ENCODE assay signal across 8 cellular contexts in the genomic region with DNA sequence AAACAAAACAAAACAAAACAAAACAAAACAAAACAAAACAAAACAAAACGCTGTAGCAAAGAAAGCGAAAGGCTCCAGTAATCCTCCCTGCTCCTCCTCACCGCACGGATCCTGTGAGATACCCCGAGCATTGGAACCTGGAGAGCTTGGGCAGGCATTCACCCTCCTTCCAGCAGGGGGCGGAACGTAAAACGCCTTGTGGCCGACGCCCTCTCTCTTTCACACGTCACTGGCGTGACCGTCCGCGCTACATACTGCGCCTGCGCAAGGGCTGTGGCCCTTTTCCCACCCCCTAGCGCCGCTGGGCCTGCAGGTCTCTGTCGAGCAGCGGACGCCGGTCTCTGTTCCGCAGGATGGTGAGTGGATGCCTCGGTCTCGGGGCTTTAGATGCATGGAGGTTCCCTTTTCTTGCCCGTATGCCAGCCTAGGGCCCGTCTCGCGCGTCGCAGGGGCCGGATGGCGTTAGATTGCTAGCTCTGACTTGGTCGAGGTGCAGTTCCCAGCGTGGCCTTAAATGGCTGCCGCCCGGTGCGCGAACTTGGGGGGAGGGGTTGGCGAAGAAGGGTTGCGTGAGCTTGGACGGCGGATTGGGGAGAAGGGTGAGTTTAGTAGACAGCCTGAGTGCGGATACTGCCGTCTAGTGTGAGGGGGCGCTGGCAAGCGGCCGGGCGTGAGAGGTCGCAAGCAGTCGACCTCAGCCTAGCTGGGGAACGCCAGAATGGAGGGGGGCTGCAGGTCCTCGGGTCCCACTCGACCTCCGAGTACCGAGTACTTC. TPM values are rescaled to one million over a fixed set of nuclear protein-coding genes. Genes with fewer than 3 reads are reported as not detected.
DNase-seq lines count a peak whose midpoint lies in the region; ATAC-seq, FAIRE-seq and TF ChIP-seq lines count a peak whose summit lies in the region.

Gene RPL5, plus strand, starts transcription at position 279 of the 775 bp plus-strand sequence. Its CDS starts 75 bp downstream, at position 354.

- peak within 1 kb of the TSS; percentile 100 for H3K9ac ChIP-seq in HUES48 (ENCODE audit: low read depth, low read length)
- H3K9ac ChIP-seq in NT2/D1 (ENCODE audit: insufficient read length, low read depth): peak within 1 kb of the TSS; percentile 97
- peak within 1 kb of the TSS; percentile 99 for H3K9ac ChIP-seq in endodermal cell (ENCODE audit: extremely low read depth, low read length, poor library complexity, severe bottlenecking)

- 2 to 3% methylated on average over 27 to 57 of the region's 57 CpGs for WGBS in endodermal cell (ENCODE audit: insufficient coverage in 1 of 2, insufficient read length in 1 of 2), 2 experiments

- H3K36me3 ChIP-seq in HUES48 (ENCODE audit: control insufficient read depth, insufficient read depth, low read length) (peaks cover 41% of the 10 kb centered on the region), NT2/D1 (ENCODE audit: insufficient read depth, insufficient read length, low read length) (peaks cover 48% of the 10 kb centered on the region), endodermal cell (ENCODE audit: control insufficient read depth, insufficient read depth, low read length) (peaks cover 44% of the 10 kb centered on the region)

- peaks cover 8% of the 10 kb centered on the region for H3K4me1 ChIP-seq in HUES48 (ENCODE audit: control insufficient read depth, insufficient read depth, low read length)
- H3K4me1 ChIP-seq in NT2/D1 (ENCODE audit: insufficient read depth, insufficient read length): no peaks in the 10 kb centered on the region
- peaks cover 4% of the 10 kb centered on the region for H3K4me1 ChIP-seq in endodermal cell (ENCODE audit: control insufficient read depth, insufficient read depth, low read length)

- ATAC-seq in GM21390 (IDR thresholded peaks at IDR 0.05; ENCODE audit: unreplicated experiment): peak; percentile 93
- ATAC-seq in activated CD8-positive, alpha-beta memory T cell treated with anti-CD3 and anti-CD28 coated beads, Interleukin-2, amount 10 ng/mL, durations not matched to agents 7 days and 5 days: peak; percentile 89

- peak within 1 kb of the TSS; percentile 95 for H3K27ac ChIP-seq in HUES48 (ENCODE audit: low read depth, low read length)
- H3K27ac ChIP-seq in endodermal cell (ENCODE audit: low read depth, low read length): peak within 1 kb of the TSS; percentile 95

- DNase-seq in D721Med (ENCODE audit: insufficient read length, low spot score): peak; percentile 85
- peak; percentile 97 for DNase-seq in NT2/D1 (ENCODE audit: low read depth, low spot score)
- DNase-seq in activated CD8-positive, alpha-beta memory T cell treated with anti-CD3 and anti-CD28 coated beads, Interleukin-2, amount 10 ng/mL, durations not matched to agents 7 days and 5 days: peak; percentile 98
- peak; percentile 99 for DNase-seq in endodermal cell
- DNase-seq in mesenteric fat pad (ENCODE audit: low spot score): peak; percentile 99
- DNase-seq in stimulated activated CD8-positive, alpha-beta memory T cell treated with anti-CD3 and anti-CD28 coated beads, Interleukin-15, amount 100 ng/mL, for 24 hours (ENCODE audit: low read depth): peak; percentile 91

- H3K9me3 ChIP-seq in HUES48 (ENCODE audit: control insufficient read depth, insufficient read depth, low read length) (no peaks in the 10 kb centered on the region), NT2/D1 (ENCODE audit: insufficient read depth, low read length) (no peaks in the 10 kb centered on the region), endodermal cell (ENCODE audit: control insufficient read depth, low read length) (no peaks in the 10 kb centered on the region)

- peak within 1 kb of the TSS; percentile 99 for H3K4me3 Mint-ChIP-seq in activated CD8-positive, alpha-beta memory T cell treated with anti-CD3 and anti-CD28 coated beads, Interleukin-2, amount 10 ng/mL, durations not matched to agents 7 days and 5 days
- H3K4me3 Mint-ChIP-seq in endodermal cell: peak within 1 kb of the TSS; percentile 100

- TF ChIP-seq CTCF in D721Med (IDR thresholded peaks at IDR 0.05; ENCODE audit: insufficient read depth, missing control alignments) (peak; percentile 97), endodermal cell (conservative IDR thresholded peaks at IDR 0.05) (peak; percentile 90)

- no peaks in the 10 kb centered on the region for H3K27me3 Mint-ChIP-seq in activated CD8-positive, alpha-beta memory T cell treated with anti-CD3 and anti-CD28 coated beads, Interleukin-2, amount 10 ng/mL, durations not matched to agents 7 days and 5 days
- no peaks in the 10 kb centered on the region for H3K27me3 Mint-ChIP-seq in endodermal cell (ENCODE audit: insufficient read depth)

- H3K9me3 Mint-ChIP-seq in activated CD8-positive, alpha-beta memory T cell treated with anti-CD3 and anti-CD28 coated beads, Interleukin-2, amount 10 ng/mL, durations not matched to agents 7 days and 5 days (ENCODE audit: low read depth): no peaks in the 10 kb centered on the region
- H3K9me3 Mint-ChIP-seq in endodermal cell: no peaks in the 10 kb centered on the region

- CTCF ChIA-PET in activated CD8-positive, alpha-beta memory T cell treated with anti-CD3 and anti-CD28 coated beads, Interleukin-2, amount 10 ng/mL, durations not matched to agents 7 days and 5 days (lab: Charles Lee): interaction anchor here (0.7 to 3.4 kb wide), 26 partner anchors 8 to 469 kb away, joined by 3 to 31 read pairs (median 5); partner anchors contain the start of genes DIPK1A and EVI5

- H3K4me1 Mint-ChIP-seq in activated CD8-positive, alpha-beta memory T cell treated with anti-CD3 and anti-CD28 coated beads, Interleukin-2, amount 10 ng/mL, durations not matched to agents 7 days and 5 days: peaks cover 44% of the 10 kb centered on the region
- peaks cover 35% of the 10 kb centered on the region for H3K4me1 Mint-ChIP-seq in endodermal cell

- FAIRE-seq in D721Med (lab: Jason Lieb, UNC): no peak

- H3K36me3 Mint-ChIP-seq in activated CD8-positive, alpha-beta memory T cell treated with anti-CD3 and anti-CD28 coated beads, Interleukin-2, amount 10 ng/mL, durations not matched to agents 7 days and 5 days: peaks cover 48% of the 10 kb centered on the region
- H3K36me3 Mint-ChIP-seq in endodermal cell (ENCODE audit: low read depth): peaks cover 48% of the 10 kb centered on the region

- peak within 1 kb of the TSS; percentile 97 for H3K27ac Mint-ChIP-seq in activated CD8-positive, alpha-beta memory T cell treated with anti-CD3 and anti-CD28 coated beads, Interleukin-2, amount 10 ng/mL, durations not matched to agents 7 days and 5 days
- H3K27ac Mint-ChIP-seq in endodermal cell: peak within 1 kb of the TSS; percentile 99

- H3K4me3 ChIP-seq in HUES48 (ENCODE audit: low read depth, low read length): peak within 1 kb of the TSS; percentile 93
- peak within 1 kb of the TSS; percentile 99 for H3K4me3 ChIP-seq in NT2/D1 (ENCODE audit: insufficient read length, low read depth)
- H3K4me3 ChIP-seq in endodermal cell (ENCODE audit: low read length): peak within 1 kb of the TSS; percentile 100

- no peaks in the 10 kb centered on the region for H3K27me3 ChIP-seq in HUES48 (ENCODE audit: control insufficient read depth, insufficient read depth, low read length)
- no peaks in the 10 kb centered on the region for H3K27me3 ChIP-seq in NT2/D1 (ENCODE audit: insufficient read depth, insufficient read length)
- no peaks in the 10 kb centered on the region for H3K27me3 ChIP-seq in endodermal cell (ENCODE audit: control insufficient read depth, insufficient read depth, low read length, poor library complexity, severe bottlenecking)

RNA-seq across cellular contexts. Expression of gene RPL5, which starts in this region (rescaled TPM):
- total RNA-seq in activated CD8-positive, alpha-beta memory T cell treated with anti-CD3 and anti-CD28 coated beads, Interleukin-2, amount 10 ng/mL, durations not matched to agents 7 days and 5 days: 100 to 1,000 TPM; 581 to 800 TPM
- total RNA-seq in endodermal cell: 1,000 to 10,000 TPM in 1 of 2 donors, 100 to 1,000 TPM in 1; 963 to 1,201 TPM
- 2,547 TPM for polyA plus RNA-seq in endodermal cell (2013, experiment 1 of 2)
- polyA plus RNA-seq in endodermal cell (2013, experiment 2 of 2): 2,486 TPM
- 762 TPM for total RNA-seq in mesenteric fat pad

Comparison
In these comparisons a context has a peak if more than half of its experiments do, and no peak if none do; other contexts are left out.
1. Peak in every context shown above with its lines: DNase-seq, ATAC-seq, H3K4me3 ChIP-seq and H3K27ac ChIP-seq.